Comparison of ENCODE assay signal across 25 cellular contexts in the genomic region with DNA sequence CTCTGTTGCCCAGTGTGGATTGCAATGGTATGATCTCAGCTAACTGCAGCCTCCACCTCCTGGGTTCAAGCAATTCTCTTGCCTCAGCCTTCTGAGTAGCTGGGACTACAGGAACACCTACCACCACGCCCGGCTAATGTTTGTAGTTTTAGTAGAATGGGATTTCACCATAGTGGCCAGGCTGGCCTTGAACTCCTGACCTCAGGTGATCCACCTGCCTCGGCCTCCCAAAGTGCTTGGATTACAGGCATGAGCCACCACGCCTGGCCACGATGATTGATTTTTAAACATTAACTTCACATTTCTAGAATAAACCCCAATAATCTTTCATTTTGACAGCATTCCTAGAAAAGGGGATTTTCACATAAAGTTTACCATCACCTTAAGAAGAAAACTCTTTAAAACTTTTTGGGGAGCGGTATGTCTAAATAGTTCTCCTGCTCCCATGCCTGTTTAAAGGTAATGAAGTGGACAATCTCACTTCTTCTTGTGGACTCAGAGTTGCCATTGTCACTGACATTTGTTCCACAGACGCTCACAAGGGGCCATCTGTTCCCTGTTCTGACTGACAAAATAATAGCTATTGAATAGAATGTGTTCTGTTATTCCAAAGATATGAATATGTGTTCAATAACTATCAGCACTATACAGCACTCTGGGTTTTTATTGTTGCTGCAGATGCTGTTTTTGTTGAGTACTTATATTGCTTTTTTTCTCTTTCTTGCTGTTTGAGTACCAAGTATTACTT.
DNase-seq lines count a peak whose midpoint lies in the region; ATAC-seq, FAIRE-seq and TF ChIP-seq lines count a peak whose summit lies in the region.
"Had no signal": no experiment of that assay in that cellular context is flagged by ENCODE, and none has a peak within 500 bp of the region (broad histone marks: within the 10 kb centered on the region; RNA-seq: fewer than 3 reads in every experiment).

No MANE protein-coding gene starts in this region.

- 20% methylated on average over 7 of the region's 7 CpGs for WGBS in HepG2 (ENCODE audit: low lambda C conversion rate)
- 51% methylated on average over 5 of the region's 7 CpGs for WGBS in right lobe of liver (ENCODE audit: insufficient coverage, low coverage, low lambda C conversion rate, missing lambda C conversion rate)
- 56 to 57% methylated on average over 7 of the region's 7 CpGs for WGBS in pancreas, 2 donors
- whole genome bisulfite sequencing in adrenal gland, 4 donors = 78 to 88% (median 85%) methylated on average over 7 of the region's 7 CpGs

- no peaks in the 10 kb centered on the region for H4K20me1 ChIP-seq in HepG2 (ENCODE audit: insufficient read depth, low read length)

- TF ChIP-seq RAD21 in HepG2 (CRISPR knock-in tag; IDR thresholded peaks at IDR 0.05) = no peak

- H3K27me3 ChIP-seq in HepG2 (ENCODE audit: control insufficient read depth in 1 of 2, insufficient read depth in 2 of 2, low read length in 2 of 2) (peaks cover 0 to 4% of the 10 kb centered on the region in 2 experiments; a peak in 1 of 5 replicates), right lobe of liver (no peaks in the 10 kb centered on the region), pancreas (no peaks in the 10 kb centered on the region), adrenal gland (no peaks in the 10 kb centered on the region)
- H3K27me3 ChIP-seq: gastrocnemius medialis had no signal

- CTCF ChIA-PET in HepG2 (lab: Yijun Ruan, JAX; ENCODE audit: low intra/inter-chr PET ratio, low total read pairs) = no interaction called here

- no peak overlapping the region for H2AFZ ChIP-seq in HepG2 (ENCODE audit: low read length)

- DNase-seq in HepG2 (ENCODE audit: low spot score) (no peak), right lobe of liver (no peak), HuH-7 (ENCODE audit: low spot score) (no peak), pancreas (no peak), adrenal gland (no peak)
- DNase-seq in activated T-helper 1 cell treated with anti-CD3 and anti-CD28 coated beads, Interleukin-12 subunit alpha, Interleukin-12 subunit beta, Interleukin-2, Interleukin-4 antibody, amounts not matched to agents 30 ng/mL and 10 ng/mL and 1 ng/mL, durations not matched to agents 14 hours and 24 hours and 36 hours (ENCODE audit: low spot score) = no peak
- no peak for DNase-seq in stimulated activated effector memory CD8-positive, alpha-beta T cell treated with anti-CD3 and anti-CD28 coated beads, Interleukin-12 subunit alpha, Interleukin-12 subunit beta, amount 100 ng/mL, for 72 hours (ENCODE audit: low spot score in 2 of 2)
- DNase-seq: activated CD4-positive, alpha-beta T cell treated with anti-CD3 and anti-CD28 coated beads, Interleukin-2, amount 50 U/mL, for 4 hours; activated naive CD4-positive, alpha-beta T cell; Calu3; cortex of kidney; DND-41; gastrocnemius medialis; Karpas-422; midbrain; NCI-H1436 treated with DMSO at 0.1 percent for 48 hours; NCI-H510A treated with DMSO at 0.1 percent for 48 hours; nephron progenitor cell; stimulated activated CD4-positive, alpha-beta T cell treated with anti-CD3 and anti-CD28 coated beads, Interleukin-15, amount 100 ng/mL, for 24 hours; T-helper 17 cell; trophoblast cell had no signal

- H3K4me1 Mint-ChIP-seq in activated T-helper 1 cell treated with anti-CD3 and anti-CD28 coated beads, Interleukin-12 subunit alpha, Interleukin-12 subunit beta, Interleukin-2, Interleukin-4 antibody, amounts not matched to agents 30 ng/mL and 10 ng/mL and 1 ng/mL, durations not matched to agents 14 hours and 24 hours and 36 hours (ENCODE audit: low read depth) = peaks cover 65% of the 10 kb centered on the region
- H3K4me1 Mint-ChIP-seq in stimulated activated effector memory CD8-positive, alpha-beta T cell treated with anti-CD3 and anti-CD28 coated beads, Interleukin-12 subunit alpha, Interleukin-12 subunit beta, amount 100 ng/mL, for 72 hours = peaks cover 58% of the 10 kb centered on the region

- FAIRE-seq in HepG2 (lab: Jason Lieb, UNC) (no peak), pancreas (lab: Jason Lieb, UNC) (no peak)
- FAIRE-seq: islet of Langerhans had no signal

- H3K27ac ChIP-seq in HepG2 (ENCODE audit: extremely low read length, insufficient read depth, low read length) (no peak overlapping the region), right lobe of liver (no peak overlapping the region), pancreas (no peak overlapping the region), adrenal gland (no peak overlapping the region)
- H3K27ac ChIP-seq: C4-2B, gastrocnemius medialis had no signal

- H3K27me3 Mint-ChIP-seq in activated T-helper 1 cell treated with anti-CD3 and anti-CD28 coated beads, Interleukin-12 subunit alpha, Interleukin-12 subunit beta, Interleukin-2, Interleukin-4 antibody, amounts not matched to agents 30 ng/mL and 10 ng/mL and 1 ng/mL, durations not matched to agents 14 hours and 24 hours and 36 hours (ENCODE audit: insufficient read depth) = no peaks in the 10 kb centered on the region
- H3K27me3 Mint-ChIP-seq: T-helper 17 cell had no signal

- peak overlapping the region; percentile 82 for H3K27ac Mint-ChIP-seq in activated T-helper 1 cell treated with anti-CD3 and anti-CD28 coated beads, Interleukin-12 subunit alpha, Interleukin-12 subunit beta, Interleukin-2, Interleukin-4 antibody, amounts not matched to agents 30 ng/mL and 10 ng/mL and 1 ng/mL, durations not matched to agents 14 hours and 24 hours and 36 hours
- H3K27ac Mint-ChIP-seq in stimulated activated effector memory CD8-positive, alpha-beta T cell treated with anti-CD3 and anti-CD28 coated beads, Interleukin-12 subunit alpha, Interleukin-12 subunit beta, amount 100 ng/mL, for 72 hours = peak overlapping the region; percentile 74
- H3K27ac Mint-ChIP-seq: nephron progenitor cell, T-helper 17 cell had no signal

- no TSS peak for BruUV-seq in HepG2 (replicated peaks; lab: Mats Ljungman, UMichigan)

- TF ChIP-seq EP300 in HepG2 (IDR thresholded peaks at IDR 0.05; ENCODE audit: low read depth in 2 of 2, low read length in 2 of 2) (no peak), HepG2 (CRISPR knock-in tag; IDR thresholded peaks at IDR 0.05; ENCODE audit: borderline replicate concordance) (no peak)

- ATAC-seq in HepG2 (no peak), right lobe of liver (no peak), GM19463 (IDR thresholded peaks at IDR 0.05; ENCODE audit: unreplicated experiment) (peak; percentile 33), pancreas (no peak)
- ATAC-seq in stimulated activated effector memory CD8-positive, alpha-beta T cell treated with anti-CD3 and anti-CD28 coated beads, Interleukin-12 subunit alpha, Interleukin-12 subunit beta, amount 100 ng/mL, for 72 hours = no peak
- ATAC-seq: gastrocnemius medialis, sciatic nerve, T-helper 17 cell had no signal

- TF ChIP-seq POLR2A in HepG2 (IDR thresholded peaks at IDR 0.05; ENCODE audit: insufficient read depth in 1 of 2, low read depth in 2 of 2, low read length in 2 of 2) (no peak), right lobe of liver (IDR thresholded peaks at IDR 0.05) (no peak), adrenal gland (IDR thresholded peaks at IDR 0.05) (no peak)

- H3K4me3 ChIP-seq in HepG2 (replicated peaks in 1 of 3; ENCODE audit: insufficient read depth in 1 of 3, low read depth in 2 of 3, low read length in 3 of 3) = no peak overlapping the region
- no peak overlapping the region for H3K4me3 ChIP-seq in right lobe of liver
- no peak overlapping the region for H3K4me3 ChIP-seq in pancreas
- H3K4me3 ChIP-seq in adrenal gland = no peak overlapping the region
- H3K4me3 ChIP-seq: gastrocnemius medialis had no signal

- TF ChIP-seq CTCF in HepG2 (CRISPR knock-in tag; IDR thresholded peaks at IDR 0.05) (no peak), right lobe of liver (IDR thresholded peaks at IDR 0.05) (no peak), pancreas (IDR thresholded peaks at IDR 0.05) (no peak), adrenal gland (IDR thresholded peaks at IDR 0.05) (no peak)

- H3K9ac ChIP-seq in HepG2 (ENCODE audit: insufficient read depth, low read depth, low read length) = no peak overlapping the region

- H3K4me3 Mint-ChIP-seq in activated T-helper 1 cell treated with anti-CD3 and anti-CD28 coated beads, Interleukin-12 subunit alpha, Interleukin-12 subunit beta, Interleukin-2, Interleukin-4 antibody, amounts not matched to agents 30 ng/mL and 10 ng/mL and 1 ng/mL, durations not matched to agents 14 hours and 24 hours and 36 hours = peak overlapping the region; percentile 16
- H3K4me3 Mint-ChIP-seq in stimulated activated effector memory CD8-positive, alpha-beta T cell treated with anti-CD3 and anti-CD28 coated beads, Interleukin-12 subunit alpha, Interleukin-12 subunit beta, amount 100 ng/mL, for 72 hours = peak overlapping the region; percentile 30
- H3K4me3 Mint-ChIP-seq: nephron progenitor cell, T-helper 17 cell had no signal

- peaks cover 3% of the 10 kb centered on the region for H3K9me3 Mint-ChIP-seq in activated T-helper 1 cell treated with anti-CD3 and anti-CD28 coated beads, Interleukin-12 subunit alpha, Interleukin-12 subunit beta, Interleukin-2, Interleukin-4 antibody, amounts not matched to agents 30 ng/mL and 10 ng/mL and 1 ng/mL, durations not matched to agents 14 hours and 24 hours and 36 hours
- H3K9me3 Mint-ChIP-seq in stimulated activated effector memory CD8-positive, alpha-beta T cell treated with anti-CD3 and anti-CD28 coated beads, Interleukin-12 subunit alpha, Interleukin-12 subunit beta, amount 100 ng/mL, for 72 hours = no peaks in the 10 kb centered on the region
- H3K9me3 Mint-ChIP-seq: nephron progenitor cell had no signal

- intact Hi-C loops in HepG2 (cut with micrococcal nuclease; ENCODE audit: unreplicated experiment) (no loop called here), right lobe of liver (cut with DNase I) (no loop called here), pancreas (cut with DNase I) (no loop called here), adrenal gland (cut with DNase I) (no loop called here)
- intact Hi-C loops in activated T-helper 1 cell treated with anti-CD3 and anti-CD28 coated beads, Interleukin-12 subunit alpha, Interleukin-12 subunit beta, Interleukin-2, Interleukin-4 antibody, amounts not matched to agents 30 ng/mL and 10 ng/mL and 1 ng/mL, durations not matched to agents 14 hours and 24 hours and 36 hours (cut with micrococcal nuclease) = loop anchor here (5.0 to 10.0 kb wide), 5 partner anchors 169 to 589 kb away; partner anchors contain the start of gene PARP4

- H3K9me3 ChIP-seq in HepG2 (ENCODE audit: low read length) (no peaks in the 10 kb centered on the region), right lobe of liver (no peaks in the 10 kb centered on the region), pancreas (no peaks in the 10 kb centered on the region), adrenal gland (replicated peaks in 1 of 3) (no peaks in the 10 kb centered on the region)
- H3K9me3 ChIP-seq: gastrocnemius medialis had no signal

- H3K36me3 Mint-ChIP-seq in activated T-helper 1 cell treated with anti-CD3 and anti-CD28 coated beads, Interleukin-12 subunit alpha, Interleukin-12 subunit beta, Interleukin-2, Interleukin-4 antibody, amounts not matched to agents 30 ng/mL and 10 ng/mL and 1 ng/mL, durations not matched to agents 14 hours and 24 hours and 36 hours (ENCODE audit: low read depth) = peaks cover 6% of the 10 kb centered on the region
- no peaks in the 10 kb centered on the region for H3K36me3 Mint-ChIP-seq in stimulated activated effector memory CD8-positive, alpha-beta T cell treated with anti-CD3 and anti-CD28 coated beads, Interleukin-12 subunit alpha, Interleukin-12 subunit beta, amount 100 ng/mL, for 72 hours

- H3K36me3 ChIP-seq in HepG2 (replicated peaks in 1 of 2; ENCODE audit: control insufficient read depth in 1 of 2, insufficient read depth in 2 of 2, low read length in 2 of 2) = no peaks in the 10 kb centered on the region
- no peaks in the 10 kb centered on the region for H3K36me3 ChIP-seq in right lobe of liver
- H3K36me3 ChIP-seq in pancreas = no peaks in the 10 kb centered on the region
- H3K36me3 ChIP-seq in adrenal gland (replicated peaks in 1 of 2) = no peaks in the 10 kb centered on the region
- H3K36me3 ChIP-seq: gastrocnemius medialis had no signal

- POLR2A ChIA-PET in HepG2 (lab: Yijun Ruan, JAX) = no interaction called here

- H3K4me1 ChIP-seq in HepG2 (ENCODE audit: insufficient read depth, low read length) (no peaks in the 10 kb centered on the region), right lobe of liver (peaks cover 0 to 3% (median 0%) of the 10 kb centered on the region in 4 donors), pancreas (peaks cover 0 to 9% (median 0%) of the 10 kb centered on the region in 3 donors), adrenal gland (replicated peaks in 1 of 2) (no peaks in the 10 kb centered on the region)
- H3K4me1 ChIP-seq: gastrocnemius medialis had no signal

- H3K4me2 ChIP-seq in HepG2 (ENCODE audit: low read depth, low read length) = no peak overlapping the region

- in situ Hi-C loops in HepG2 (cut with HindIII; ENCODE audit: extremely low pct_ligation_motif_present, low pct_unique_long_range_greater_than_20kb) = no loop called here

- H3K79me2 ChIP-seq in HepG2 (ENCODE audit: insufficient read depth, low read length) = no peaks in the 10 kb centered on the region
